In genomic region chr19:14102102-14102696, GRCh38 we compare ENCODE assay signal across 20 cellular contexts. TPM values are rescaled to one million over a fixed set of nuclear protein-coding genes. Genes with fewer than 3 reads are reported as not detected.
"Had no signal": no experiment of that assay in that cellular context is flagged by ENCODE, and none has a peak within 500 bp of the region (broad histone marks: within the 10 kb centered on the region; RNA-seq: fewer than 3 reads in every experiment).

No MANE protein-coding gene starts in this region.

- DNase-seq: activated CD4-positive, alpha-beta memory T cell treated with anti-CD3 and anti-CD28 coated beads for 36 hours; activated CD4-positive, alpha-beta T cell treated with anti-CD3 and anti-CD28 coated beads for 1 hour; activated gamma-delta T cell; activated T-cell treated with anti-CD3 and anti-CD28 coated beads, Interleukin-2, amount 50 U/mL, for 48 hours; anterior cingulate cortex; left cardiac atrium; mucosa of descending colon; naive thymus-derived CD8-positive, alpha-beta T cell; posterior cingulate gyrus; right lobe of liver; stimulated activated CD4-positive, alpha-beta T cell treated with anti-CD3 and anti-CD28 coated beads, Interleukin-1b, Interleukin-23, amount 100 ng/mL, for 48 hours; stimulated activated naive CD8-positive, alpha-beta T cell treated with anti-CD3 and anti-CD28 coated beads, Interleukin-15, Interleukin-2, amounts not matched to agents 100 U/mL and 50 U/mL, for 24 hours; T-cell; T1000; upper lobe of right lung had no signal

- H3K4me3 ChIP-seq: cardiac muscle cell, mucosa of descending colon, right lobe of liver, upper lobe of right lung had no signal

- H3K27me3 ChIP-seq: cardiac muscle cell, neutrophil, right lobe of liver, upper lobe of right lung had no signal

- H3K9me3 ChIP-seq: mucosa of descending colon, neutrophil, right lobe of liver, upper lobe of right lung had no signal

- H3K27ac ChIP-seq: cardiac muscle cell, neutrophil, right lobe of liver, upper lobe of right lung had no signal

- H3K4me1 ChIP-seq: right lobe of liver, upper lobe of right lung had no signal

- ATAC-seq: mucosa of descending colon; naive thymus-derived CD8-positive, alpha-beta T cell; stimulated activated naive CD8-positive, alpha-beta T cell treated with anti-CD3 and anti-CD28 coated beads, Interleukin-15, Interleukin-2, amounts not matched to agents 100 U/mL and 50 U/mL, for 24 hours; T-cell; upper lobe of right lung had no signal

RNA-seq across cellular contexts. Expression of gene C19orf67, which starts 16.6 kb away (rescaled TPM):
- total RNA-seq: activated CD4-positive, alpha-beta memory T cell treated with anti-CD3 and anti-CD28 coated beads for 36 hours; glomerular endothelial cell; left cardiac atrium; lung microvascular endothelial cell; temporal lobe; upper lobe of right lung had no signal

RNA-seq across cellular contexts. Expression of gene MISP3, which starts 29.6 kb away (rescaled TPM):
- total RNA-seq: lung microvascular endothelial cell had no signal
